8 cellular contexts compared by ENCODE assay signal in the genomic region with DNA sequence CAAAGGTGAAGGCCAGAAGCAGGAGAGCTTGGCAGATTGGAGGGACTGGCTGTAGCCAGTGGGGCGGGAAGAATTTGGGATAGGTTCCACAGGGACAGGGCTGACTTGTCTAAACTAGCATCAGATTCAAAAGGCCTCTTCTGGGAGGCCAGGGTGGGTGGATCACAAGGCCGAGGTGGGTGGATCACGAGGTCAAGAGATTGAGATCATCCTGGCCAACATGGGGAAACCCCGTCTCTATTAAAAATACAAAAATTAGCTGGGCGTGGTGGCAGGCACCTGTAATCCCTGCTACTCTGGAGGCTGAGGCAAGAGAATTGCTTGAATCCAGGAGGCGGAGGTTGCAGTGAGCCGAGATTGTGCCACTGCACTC.
DNase-seq lines count a peak whose midpoint lies in the region; ATAC-seq and TF ChIP-seq lines count a peak whose summit lies in the region.
"Not testable (repeated sequence)": the region's sequence is repeated elsewhere in the genome, so short reads cannot be mapped to it uniquely, and the experiment has no call there.

No MANE protein-coding gene starts in this region.

- H3K9me3 ChIP-seq in BLaER1; IMR-90 (ENCODE audit: control insufficient read depth, insufficient read depth, low read length): not testable (repeated sequence)

- TF ChIP-seq RAD21 in IMR-90 (IDR thresholded peaks at IDR 0.05; ENCODE audit: low read length) = not testable (repeated sequence)

- H3K18ac ChIP-seq in IMR-90 (ENCODE audit: low read depth, low read length) = not testable (repeated sequence)

- H2BK20ac ChIP-seq in IMR-90 (ENCODE audit: low read depth, low read length) = not testable (repeated sequence)

- H3K4ac ChIP-seq in IMR-90 (ENCODE audit: low read depth, low read length) = not testable (repeated sequence)

- not testable (repeated sequence) for H3K56ac ChIP-seq in IMR-90 (ENCODE audit: extremely low read depth, insufficient read depth, low read length)

- H4K20me1 ChIP-seq in BLaER1; IMR-90 (ENCODE audit: insufficient read depth, low read length): not testable (repeated sequence)

- peaks cover 78% of the 10 kb centered on the region for H3K4me1 Mint-ChIP-seq in activated B cell treated with CpG ODN at 0.5 μM for 24 hours
- H3K4me1 Mint-ChIP-seq in activated T-helper 17 cell treated with anti-CD3 and anti-CD28 coated beads, Interleukin-2, amount 50 U/mL, for 72 hours = peaks cover 14% of the 10 kb centered on the region
- peaks cover 64% of the 10 kb centered on the region for H3K4me1 Mint-ChIP-seq in nephron progenitor cell
- H3K4me1 Mint-ChIP-seq in stimulated activated naive CD8-positive, alpha-beta T cell treated with anti-CD3 and anti-CD28 coated beads, Interleukin-15, amount 100 ng/mL, for 72 hours = peaks cover 20% of the 10 kb centered on the region

- H3K27me3 ChIP-seq in BLaER1; IMR-90 (ENCODE audit: control insufficient read depth, insufficient read depth, low read length); foreskin keratinocyte: not testable (repeated sequence)

- not testable (repeated sequence) for H3K9me3 Mint-ChIP-seq in activated B cell treated with CpG ODN at 0.5 μM for 24 hours; activated T-helper 17 cell treated with anti-CD3 and anti-CD28 coated beads, Interleukin-2, amount 50 U/mL, for 72 hours; nephron progenitor cell; stimulated activated naive CD8-positive, alpha-beta T cell treated with anti-CD3 and anti-CD28 coated beads, Interleukin-15, amount 100 ng/mL, for 72 hours

- peak; percentile 48 for DNase-seq in GM10248 (ENCODE audit: extremely low spot score)
- not testable (repeated sequence) for DNase-seq in IMR-90; activated B cell treated with CpG ODN at 0.5 μM for 24 hours; foreskin keratinocyte; nephron progenitor cell; stimulated activated naive CD8-positive, alpha-beta T cell treated with anti-CD3 and anti-CD28 coated beads, Interleukin-15, amount 100 ng/mL, for 72 hours

- CTCF ChIA-PET in GM10248 (lab: Yijun Ruan, JAX); IMR-90 (lab: Yijun Ruan, JAX); activated B cell treated with CpG ODN at 0.5 μM for 24 hours (lab: Charles Lee): not testable (repeated sequence)

- H2AK5ac ChIP-seq in IMR-90 (ENCODE audit: low read depth, low read length) = not testable (repeated sequence)

- H4K5ac ChIP-seq in IMR-90 (ENCODE audit: low read depth, low read length) = not testable (repeated sequence)

- H3K27ac Mint-ChIP-seq in activated B cell treated with CpG ODN at 0.5 μM for 24 hours (peak overlapping the region; percentile 69), nephron progenitor cell (peak overlapping the region; percentile 26)
- peak overlapping the region; percentile 93 for H3K27ac Mint-ChIP-seq in activated T-helper 17 cell treated with anti-CD3 and anti-CD28 coated beads, Interleukin-2, amount 50 U/mL, for 72 hours
- peak overlapping the region; percentile 81 to 84 for H3K27ac Mint-ChIP-seq in stimulated activated naive CD8-positive, alpha-beta T cell treated with anti-CD3 and anti-CD28 coated beads, Interleukin-15, amount 100 ng/mL, for 72 hours

- ATAC-seq in IMR-90 (ENCODE audit: low read depth); activated B cell treated with CpG ODN at 0.5 μM for 24 hours (ENCODE audit: low read depth); stimulated activated naive CD8-positive, alpha-beta T cell treated with anti-CD3 and anti-CD28 coated beads, Interleukin-15, amount 100 ng/mL, for 72 hours: not testable (repeated sequence)
- peak; percentile 78 for ATAC-seq in activated T-helper 17 cell treated with anti-CD3 and anti-CD28 coated beads, Interleukin-2, amount 50 U/mL, for 72 hours (replicated peaks)
- peak; percentile 15 for ATAC-seq in foreskin keratinocyte

- H2AK9ac ChIP-seq in IMR-90 (replicated peaks; ENCODE audit: low read depth, low read length, poor library complexity) = not testable (repeated sequence)

- H3K4me1 ChIP-seq in BLaER1 (peaks cover 81% of the 10 kb centered on the region), foreskin keratinocyte (peaks cover 24% of the 10 kb centered on the region)
- not testable (repeated sequence) for H3K4me1 ChIP-seq in IMR-90 (ENCODE audit: control insufficient read depth, insufficient read depth, low read length)

- H2BK5ac ChIP-seq in IMR-90 (ENCODE audit: low read depth, low read length, poor library complexity, severe bottlenecking) = not testable (repeated sequence)

- H2BK120ac ChIP-seq in IMR-90 (ENCODE audit: low read depth, low read length) = not testable (repeated sequence)

- TF ChIP-seq CTCF in GM10248 (IDR thresholded peaks at IDR 0.05; ENCODE audit: control extremely low read depth, extremely low read depth, low read depth, missing control alignments); IMR-90 (conservative IDR thresholded peaks at IDR 0.05; ENCODE audit: low read depth, low read length); activated B cell treated with CpG ODN at 0.5 μM for 24 hours (IDR thresholded peaks at IDR 0.05); foreskin keratinocyte (conservative IDR thresholded peaks at IDR 0.05); nephron progenitor cell (IDR thresholded peaks at IDR 0.05): not testable (repeated sequence)

- intact Hi-C loops in IMR-90 (cut with micrococcal nuclease) = not testable (repeated sequence)
- intact Hi-C loops in activated B cell treated with CpG ODN at 0.5 μM for 24 hours (cut with micrococcal nuclease) = loop anchor here (5.0 kb wide), 1 partner anchor 89 kb away; no protein-coding TSS in a partner anchor

- in situ Hi-C loops in IMR-90 (cut with MboI; ENCODE audit: low sequenced_read_pairs) = not testable (repeated sequence)

- H3K4me2 ChIP-seq in BLaER1 = peak overlapping the region; percentile 44; the same call in 1 of the 2 replicates
- not testable (repeated sequence) for H3K4me2 ChIP-seq in IMR-90 (ENCODE audit: low read depth, low read length)

- not testable (repeated sequence) for H4K91ac ChIP-seq in IMR-90 (ENCODE audit: insufficient read depth, low read depth, low read length)

- not testable (repeated sequence) for H4K8ac ChIP-seq in IMR-90 (ENCODE audit: low read depth in 2 of 2, low read length in 2 of 2)

- H3K9me1 ChIP-seq in IMR-90 (ENCODE audit: insufficient read depth, low read length) = peaks cover 23% of the 10 kb centered on the region

- H2BK15ac ChIP-seq in IMR-90 (ENCODE audit: low read depth, low read length) = not testable (repeated sequence)

- not testable (repeated sequence) for BruUV-seq in IMR-90 (replicated peaks; lab: Mats Ljungman, UMichigan)

- not testable (repeated sequence) for H3K23ac ChIP-seq in IMR-90 (ENCODE audit: low read depth, low read length)

- POLR2A ChIA-PET in GM10248 (lab: Yijun Ruan, JAX); IMR-90 (lab: Charles Lee; ENCODE audit: unreplicated experiment); activated B cell treated with CpG ODN at 0.5 μM for 24 hours (lab: Charles Lee): not testable (repeated sequence)

- TF ChIP-seq POLR2A in IMR-90 (IDR thresholded peaks at IDR 0.05; ENCODE audit: low read depth, low read length) = not testable (repeated sequence)

- H2AFZ ChIP-seq in IMR-90 (replicated peaks; ENCODE audit: low read length, poor library complexity) = not testable (repeated sequence)

- peaks cover 34% of the 10 kb centered on the region for H3K36me3 Mint-ChIP-seq in activated B cell treated with CpG ODN at 0.5 μM for 24 hours (ENCODE audit: low read depth)
- not testable (repeated sequence) for H3K36me3 Mint-ChIP-seq in activated T-helper 17 cell treated with anti-CD3 and anti-CD28 coated beads, Interleukin-2, amount 50 U/mL, for 72 hours (ENCODE audit: low read depth); nephron progenitor cell (ENCODE audit: low read depth)

- not testable (repeated sequence) for H3K27ac ChIP-seq in BLaER1; IMR-90 (ENCODE audit: insufficient read depth, low read length); foreskin keratinocyte

- H3K9ac ChIP-seq in BLaER1; IMR-90 (ENCODE audit: low read depth, low read length): not testable (repeated sequence)

- not testable (repeated sequence) for H3K4me3 ChIP-seq in BLaER1; IMR-90 (ENCODE audit: insufficient read depth, low read depth, low read length)

- 90% methylated on average over 2 of the region's 7 CpGs; no CpG with 5 or more reads in 1 of the 2 experiments for WGBS in IMR-90 (ENCODE audit: extremely low coverage in 2 of 2, insufficient read length in 1 of 2), 2 experiments

- dilution Hi-C loops in IMR-90 (cut with HindIII; ENCODE audit: low sequenced_read_pairs, unreplicated experiment) = not testable (repeated sequence)

- peak overlapping the region; percentile 6 for H3K4me3 Mint-ChIP-seq in activated B cell treated with CpG ODN at 0.5 μM for 24 hours
- H3K4me3 Mint-ChIP-seq in activated T-helper 17 cell treated with anti-CD3 and anti-CD28 coated beads, Interleukin-2, amount 50 U/mL, for 72 hours = peak overlapping the region; percentile 41
- not testable (repeated sequence) for H3K4me3 Mint-ChIP-seq in nephron progenitor cell; stimulated activated naive CD8-positive, alpha-beta T cell treated with anti-CD3 and anti-CD28 coated beads, Interleukin-15, amount 100 ng/mL, for 72 hours

- H3K27me3 Mint-ChIP-seq in activated B cell treated with CpG ODN at 0.5 μM for 24 hours; activated T-helper 17 cell treated with anti-CD3 and anti-CD28 coated beads, Interleukin-2, amount 50 U/mL, for 72 hours; stimulated activated naive CD8-positive, alpha-beta T cell treated with anti-CD3 and anti-CD28 coated beads, Interleukin-15, amount 100 ng/mL, for 72 hours: not testable (repeated sequence)
- H3K27me3 Mint-ChIP-seq in nephron progenitor cell (ENCODE audit: low read depth, poor library complexity) = peaks cover 13% of the 10 kb centered on the region

- H3K36me3 ChIP-seq in BLaER1; IMR-90 (ENCODE audit: control insufficient read depth, insufficient read depth, low read length): not testable (repeated sequence)

- H3K79me1 ChIP-seq in IMR-90 (ENCODE audit: low read depth in 1 of 2, low read length in 2 of 2) = not testable (repeated sequence)

- peak overlapping the region; percentile 30; the same call in 1 of the 2 replicates for H3K14ac ChIP-seq in IMR-90 (replicated peaks; ENCODE audit: low read depth, low read length)

Comparison
In these comparisons a context has a peak if more than half of its experiments do, and no peak if none do; other contexts are left out.
1. H3K27ac Mint-ChIP-seq: peak in every context shown above with its lines; median percentile 93 in activated T-helper 17 cell treated with anti-CD3 and anti-CD28 coated beads, Interleukin-2, amount 50 U/mL, for 72 hours; 82 in stimulated activated naive CD8-positive, alpha-beta T cell treated with anti-CD3 and anti-CD28 coated beads, Interleukin-15, amount 100 ng/mL, for 72 hours; 69 in activated B cell treated with CpG ODN at 0.5 μM for 24 hours; 26 in nephron progenitor cell.